ENCODE assay signal across 8 cellular contexts in genomic region chr9:37027582-37028424, GRCh38. TPM values are rescaled to one million over a fixed set of nuclear protein-coding genes. Genes with fewer than 3 reads are reported as not detected.
DNase-seq lines count a peak whose midpoint lies in the region; ATAC-seq and TF ChIP-seq lines count a peak whose summit lies in the region.

No MANE protein-coding gene starts in this region.

- peaks cover 96 to 100% of the 10 kb centered on the region in 2 donors for H3K27me3 ChIP-seq in left lung

- H3K36me3 ChIP-seq in left lung = no peaks in the 10 kb centered on the region

- in situ Hi-C loops in GM18951 (cut with MboI; ENCODE audit: low sequenced_read_pairs, unreplicated experiment) = no loop called here

- H3K4me1 ChIP-seq in left lung = peaks cover 28 to 34% of the 10 kb centered on the region in 2 donors

- H3K36me3 Mint-ChIP-seq in chondrocyte (ENCODE audit: low read depth) = peaks cover 3% of the 10 kb centered on the region

- TF ChIP-seq POLR2A in GM18951 (IDR thresholded peaks at IDR 0.05; ENCODE audit: extremely low read depth, insufficient read depth, insufficient read length) = peak; percentile 72

- H3K27ac Mint-ChIP-seq in chondrocyte (ENCODE audit: unreplicated experiment) = no peak overlapping the region

- H3K27ac ChIP-seq in left lung = no peak overlapping the region

- TF ChIP-seq CTCF in chondrocyte (IDR thresholded peaks at IDR 0.05) (no peak), left lung (IDR thresholded peaks at IDR 0.05) (no peak)

- ATAC-seq in HG03139 (IDR thresholded peaks at IDR 0.05; ENCODE audit: unreplicated experiment) (peak; percentile 56), left lung (peak; percentile 98)

- H3K9me3 Mint-ChIP-seq in chondrocyte (ENCODE audit: low read depth) = no peaks in the 10 kb centered on the region

- intact Hi-C loops in left lung (cut with DNase I) = no loop called here

- H3K9me3 ChIP-seq in left lung = no peaks in the 10 kb centered on the region

- H3K4me1 Mint-ChIP-seq in chondrocyte (ENCODE audit: low read depth) = peaks cover 27% of the 10 kb centered on the region

- peak; percentile 96 for DNase-seq in AG08396 (ENCODE audit: low spot score)
- DNase-seq in NCI-H2227 (lab: John Stamatoyannopoulos, UW; ENCODE audit: unreplicated experiment) = peak; percentile 95
- DNase-seq in activated CD4-positive, alpha-beta T cell treated with anti-CD3 and anti-CD28 coated beads for 24 hours (ENCODE audit: low read depth in 2 of 2) = peak; percentile 80 to 89
- DNase-seq in chondrocyte (ENCODE audit: low spot score) = no peak
- peak; percentile 87 for DNase-seq in left lung
- DNase-seq in stimulated activated CD4-positive, alpha-beta T cell treated with anti-CD3 and anti-CD28 coated beads, Interleukin-4, amount 100 ng/mL, for 4 hours = peak; percentile 70 to 87

- H3K4me3 Mint-ChIP-seq in chondrocyte (ENCODE audit: unreplicated experiment) = peak overlapping the region; percentile 69

- peaks cover 75% of the 10 kb centered on the region for H3K27me3 Mint-ChIP-seq in chondrocyte (ENCODE audit: low read depth)

- H3K4me3 ChIP-seq in left lung = peak overlapping the region in 1 of 2 donors; percentile 7

RNA-seq across cellular contexts. Expression of gene PAX5, which starts 6.3 kb away (rescaled TPM):
- not detected in 3 replicates for total RNA-seq in chondrocyte
- total RNA-seq in left lung = under 1 TPM; 0.03 to 0.65 TPM
